1 cellular context compared by ENCODE assay signal in the genomic region with DNA sequence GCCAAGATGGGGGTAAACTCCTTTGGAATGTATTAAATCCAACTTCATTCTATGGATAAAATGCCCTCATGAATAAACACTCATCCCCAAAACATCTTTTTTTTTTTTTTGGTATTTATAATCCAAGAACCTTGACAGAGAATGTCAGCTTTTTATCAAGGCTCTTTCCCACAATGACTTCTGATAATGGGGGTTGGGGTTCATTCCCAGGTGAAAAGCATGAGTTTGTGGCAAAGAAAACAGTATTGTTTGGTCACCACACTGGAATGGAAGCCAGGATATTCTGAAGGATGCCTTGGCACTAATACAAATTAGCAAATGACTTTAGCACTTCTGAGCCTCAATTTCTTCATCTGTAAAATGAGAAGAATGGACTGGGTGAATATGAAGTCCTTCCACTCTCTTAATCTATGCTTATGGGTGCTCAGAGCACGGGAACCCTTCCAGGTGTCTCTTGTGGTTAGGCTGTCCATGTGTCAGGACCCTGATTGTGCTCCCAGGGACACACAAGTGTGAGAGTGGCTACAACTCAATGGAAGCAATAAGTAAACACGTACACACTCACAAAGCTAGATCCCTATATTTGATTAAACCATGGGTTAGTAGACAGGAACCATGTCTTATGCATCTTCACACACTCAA.
TF ChIP-seq lines count a peak whose summit lies in the region.

No MANE protein-coding gene starts in this region.

TF ChIP-seq in endothelial cell of umbilical vein, 7 proteins besides CTCF, POLR2A, EP300 and RAD21:
- no peak for TF ChIP-seq MYC (IDR thresholded peaks at IDR 0.05; ENCODE audit: low read depth, low read length)
- TF ChIP-seq FOS (IDR thresholded peaks at IDR 0.05; ENCODE audit: borderline replicate concordance, insufficient read depth, low read length), result no peak
- TF ChIP-seq, protein P1, sequence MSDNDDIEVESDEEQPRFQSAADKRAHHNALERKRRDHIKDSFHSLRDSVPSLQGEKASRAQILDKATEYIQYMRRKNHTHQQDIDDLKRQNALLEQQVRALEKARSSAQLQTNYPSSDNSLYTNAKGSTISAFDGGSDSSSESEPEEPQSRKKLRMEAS (IDR thresholded peaks at IDR 0.05; ENCODE audit: insufficient read depth, insufficient read length), result no peak
- TF ChIP-seq GATA2 (IDR thresholded peaks at IDR 0.05; ENCODE audit: insufficient read depth, insufficient read length, low read depth, low read length), result no peak
- TF ChIP-seq POLR2AphosphoS5 (IDR thresholded peaks at IDR 0.05; ENCODE audit: insufficient read depth, low read depth, low read length), result no peak
- no peak for TF ChIP-seq JUN (IDR thresholded peaks at IDR 0.05; ENCODE audit: borderline replicate concordance, insufficient read depth, insufficient read length, low read depth)
- no peak for TF ChIP-seq EZH2 (IDR thresholded peaks at IDR 0.05; ENCODE audit: borderline replicate concordance, low read depth, low read length, severe bottlenecking)
